ENCODE assay signal across 28 cellular contexts in genomic region chr2:70551156-70551555, GRCh38. TPM values are rescaled to one million over a fixed set of nuclear protein-coding genes. Genes with fewer than 3 reads are reported as not detected.
DNase-seq lines count a peak whose midpoint lies in the region; ATAC-seq, FAIRE-seq and TF ChIP-seq lines count a peak whose summit lies in the region.
"Had no signal": no experiment of that assay in that cellular context is flagged by ENCODE, and none has a peak within 500 bp of the region (broad histone marks: within the 10 kb centered on the region; RNA-seq: fewer than 3 reads in every experiment).

No MANE protein-coding gene starts in this region.

- no peak for TF ChIP-seq POLR2A in K562 (conservative IDR thresholded peaks at IDR 0.05)

- no peaks in the 10 kb centered on the region for H3K79me2 ChIP-seq in K562 (ENCODE audit: control insufficient read depth, insufficient read depth, low read length)
- H3K79me2 ChIP-seq: parathyroid adenoma had no signal

- in situ Hi-C loops in K562 (cut with MboI) = no loop called here

- peaks cover 15% of the 10 kb centered on the region for H3K27me3 Mint-ChIP-seq in activated CD8-positive, alpha-beta T cell treated with anti-CD3 and anti-CD28 coated beads for 36 hours
- H3K27me3 Mint-ChIP-seq in activated CD8-positive, alpha-beta T cell treated with anti-CD3 and anti-CD28 coated beads, Interleukin-2, amount 10 ng/mL, durations not matched to agents 7 days and 5 days (ENCODE audit: low read depth) = peaks cover 35% of the 10 kb centered on the region
- peaks cover 51% of the 10 kb centered on the region for H3K27me3 Mint-ChIP-seq in progenitor cell of endocrine pancreas

- FAIRE-seq in K562 (lab: Jason Lieb, UNC) = no peak

- intact Hi-C loops in activated CD8-positive, alpha-beta T cell treated with anti-CD3 and anti-CD28 coated beads for 36 hours (cut with micrococcal nuclease) = loop anchor here (10.0 kb wide), 1 partner anchor 64 kb away; no protein-coding TSS in a partner anchor
- intact Hi-C loops in K562 (cut with micrococcal nuclease) = loop anchor here (5.0 to 10.0 kb wide), 2 partner anchors 66 to 94 kb away; no protein-coding TSS in a partner anchor

- peaks cover 0 to 15% of the 10 kb centered on the region in 2 experiments; a peak in 2 of 5 replicates for H3K4me1 ChIP-seq in K562 (replicated peaks in 1 of 2; ENCODE audit: control insufficient read depth in 2 of 2, insufficient read depth in 2 of 2, low read length in 2 of 2)

- H3K27me3 ChIP-seq in K562 (ENCODE audit: control insufficient read depth in 2 of 2, insufficient read depth in 2 of 2, low read length in 2 of 2) = peaks cover 41 to 57% of the 10 kb centered on the region in 2 experiments

- H3K4me3 ChIP-seq in K562 = no peak overlapping the region
- H3K4me3 ChIP-seq: gastrocnemius medialis, MG63, sigmoid colon, stomach had no signal

- no peak for TF ChIP-seq EP300 in K562 (IDR thresholded peaks at IDR 0.05; ENCODE audit: low read length)

- H2AFZ ChIP-seq in K562 (ENCODE audit: low read depth, low read length) = no peak overlapping the region
- H2AFZ ChIP-seq: GM23338, parathyroid adenoma had no signal

- no peaks in the 10 kb centered on the region for H3K36me3 Mint-ChIP-seq in activated CD8-positive, alpha-beta T cell treated with anti-CD3 and anti-CD28 coated beads for 36 hours (ENCODE audit: low read depth)
- H3K36me3 Mint-ChIP-seq in activated CD8-positive, alpha-beta T cell treated with anti-CD3 and anti-CD28 coated beads, Interleukin-2, amount 10 ng/mL, durations not matched to agents 7 days and 5 days (ENCODE audit: low read depth) = no peaks in the 10 kb centered on the region
- no peaks in the 10 kb centered on the region for H3K36me3 Mint-ChIP-seq in progenitor cell of endocrine pancreas (ENCODE audit: insufficient read depth)

- ATAC-seq in activated CD8-positive, alpha-beta T cell treated with anti-CD3 and anti-CD28 coated beads for 36 hours = no peak
- no peak for ATAC-seq in activated CD8-positive, alpha-beta T cell treated with anti-CD3 and anti-CD28 coated beads, Interleukin-2, amount 10 ng/mL, durations not matched to agents 7 days and 5 days
- ATAC-seq in K562 (no peak), HG03378 (IDR thresholded peaks at IDR 0.05; ENCODE audit: unreplicated experiment) (no peak)
- ATAC-seq: esophagus mucosa, gastrocnemius medialis, GM23338 had no signal

- H3K36me3 ChIP-seq in K562 (ENCODE audit: control insufficient read depth, insufficient read depth, low read length) = no peaks in the 10 kb centered on the region
- H3K36me3 ChIP-seq: gastrocnemius medialis, MG63, sigmoid colon, stomach had no signal

- H3K4me2 ChIP-seq in K562 (ENCODE audit: insufficient read depth, low read length) = no peak overlapping the region
- H3K4me2 ChIP-seq: GM23338 had no signal

- no peak overlapping the region for H3K27ac ChIP-seq in K562 (ENCODE audit: extremely low read depth, low read depth, low read length)
- H3K27ac ChIP-seq: 22Rv1, gastrocnemius medialis, HL-60, parathyroid adenoma, sigmoid colon, stomach had no signal

- H3K9me3 ChIP-seq in K562 (replicated peaks; ENCODE audit: control insufficient read depth, insufficient read depth, low read depth, low read length) = no peaks in the 10 kb centered on the region
- H3K9me3 ChIP-seq: Caco-2, gastrocnemius medialis, MG63, sigmoid colon, stomach had no signal

- no peak overlapping the region for H3K4me3 Mint-ChIP-seq in activated CD8-positive, alpha-beta T cell treated with anti-CD3 and anti-CD28 coated beads for 36 hours
- H3K4me3 Mint-ChIP-seq in activated CD8-positive, alpha-beta T cell treated with anti-CD3 and anti-CD28 coated beads, Interleukin-2, amount 10 ng/mL, durations not matched to agents 7 days and 5 days = no peak overlapping the region
- peak overlapping the region; percentile 42 for H3K4me3 Mint-ChIP-seq in progenitor cell of endocrine pancreas (ENCODE audit: low read depth)
- H3K4me3 Mint-ChIP-seq: activated B cell treated with CpG ODN at 0.5 μM for 24 hours; activated CD4-positive, alpha-beta memory T cell treated with anti-CD3 and anti-CD28 coated beads, Interleukin-2, amount 10 ng/mL, durations not matched to agents 7 days and 5 days; GM23338 had no signal

- H3K9me1 ChIP-seq in K562 (ENCODE audit: control insufficient read depth, insufficient read depth, low read length) = no peaks in the 10 kb centered on the region

- no peak overlapping the region for H3K27ac Mint-ChIP-seq in activated CD8-positive, alpha-beta T cell treated with anti-CD3 and anti-CD28 coated beads for 36 hours
- H3K27ac Mint-ChIP-seq in activated CD8-positive, alpha-beta T cell treated with anti-CD3 and anti-CD28 coated beads, Interleukin-2, amount 10 ng/mL, durations not matched to agents 7 days and 5 days = no peak overlapping the region
- no peak overlapping the region for H3K27ac Mint-ChIP-seq in progenitor cell of endocrine pancreas
- H3K27ac Mint-ChIP-seq: activated B cell treated with CpG ODN at 0.5 μM for 24 hours; activated CD4-positive, alpha-beta memory T cell treated with anti-CD3 and anti-CD28 coated beads, Interleukin-2, amount 10 ng/mL, durations not matched to agents 7 days and 5 days; GM23338 had no signal

- no peak overlapping the region for H3K9ac ChIP-seq in K562 (ENCODE audit: insufficient read depth in 1 of 2, low read depth in 2 of 2, low read length in 2 of 2)
- H3K9ac ChIP-seq: parathyroid adenoma had no signal

- H3K9me3 Mint-ChIP-seq in activated CD8-positive, alpha-beta T cell treated with anti-CD3 and anti-CD28 coated beads for 36 hours = no peaks in the 10 kb centered on the region
- H3K9me3 Mint-ChIP-seq in activated CD8-positive, alpha-beta T cell treated with anti-CD3 and anti-CD28 coated beads, Interleukin-2, amount 10 ng/mL, durations not matched to agents 7 days and 5 days (ENCODE audit: insufficient read depth) = no peaks in the 10 kb centered on the region
- no peaks in the 10 kb centered on the region for H3K9me3 Mint-ChIP-seq in progenitor cell of endocrine pancreas (ENCODE audit: low read depth)
- H3K9me3 Mint-ChIP-seq: activated B cell treated with CpG ODN at 0.5 μM for 24 hours; activated CD4-positive, alpha-beta memory T cell treated with anti-CD3 and anti-CD28 coated beads, Interleukin-2, amount 10 ng/mL, durations not matched to agents 7 days and 5 days; GM23338 had no signal

- POLR2A ChIA-PET in activated CD8-positive, alpha-beta T cell treated with anti-CD3 and anti-CD28 coated beads for 36 hours (lab: Charles Lee) = interaction anchor here (0.6 kb wide), 2 partner anchors 172 to 220 kb away, joined by 3 read pairs; no protein-coding TSS in a partner anchor
- POLR2A ChIA-PET in activated CD8-positive, alpha-beta T cell treated with anti-CD3 and anti-CD28 coated beads, Interleukin-2, amount 10 ng/mL, durations not matched to agents 7 days and 5 days (lab: Charles Lee) = no interaction called here
- POLR2A ChIA-PET in K562 (lab: Yijun Ruan, JAX) = no interaction called here

- peak; percentile 27 for DNase-seq in activated CD8-positive, alpha-beta T cell treated with anti-CD3 and anti-CD28 coated beads for 36 hours
- DNase-seq in activated CD8-positive, alpha-beta T cell treated with anti-CD3 and anti-CD28 coated beads, Interleukin-2, amount 10 ng/mL, durations not matched to agents 7 days and 5 days = no peak
- DNase-seq in K562 (ENCODE audit: extremely low read depth in 1 of 4, low spot score in 3 of 4) = no peak
- peak; percentile 63 for DNase-seq in glomerular visceral epithelial cell (ENCODE audit: extremely low spot score)
- no peak for DNase-seq in progenitor cell of endocrine pancreas (ENCODE audit: low spot score, unreplicated experiment)
- DNase-seq in GDM1 (lab: John Stamatoyannopoulos, UW) = no peak
- no peak for DNase-seq in Kasumi-1 (lab: John Stamatoyannopoulos, UW)
- DNase-seq: activated B cell treated with CpG ODN at 0.5 μM for 24 hours; activated CD4-positive, alpha-beta memory T cell treated with anti-CD3 and anti-CD28 coated beads, Interleukin-2, amount 10 ng/mL, durations not matched to agents 7 days and 5 days; activated naive CD4-positive, alpha-beta T cell treated with Interleukin-2 at 50 U/mL for 16 hours; activated T-cell treated with anti-CD3 and anti-CD28 coated beads, Interleukin-2, amount 50 U/mL, for 1 hour; amniotic stem cell; Caco-2; gastrocnemius medialis; islet precursor cell; MG63; NCI-H1436; NCI-H2171; sigmoid colon; stimulated activated CD4-positive, alpha-beta T cell treated with anti-CD3 and anti-CD28 coated beads, Interleukin-15, amount 100 ng/mL, for 24 hours; stomach; trophoblast cell had no signal

- no peak for TF ChIP-seq CTCF in activated CD8-positive, alpha-beta T cell treated with anti-CD3 and anti-CD28 coated beads for 36 hours (IDR thresholded peaks at IDR 0.05)
- TF ChIP-seq CTCF in K562 (IDR thresholded peaks at IDR 0.05 in 2 of 3, conservative IDR thresholded peaks at IDR 0.05 in 1 of 3; ENCODE audit: insufficient read depth in 2 of 3, low read depth in 1 of 3, low read length in 3 of 3) = no peak
- TF ChIP-seq CTCF in progenitor cell of endocrine pancreas (IDR thresholded peaks at IDR 0.05; ENCODE audit: unreplicated experiment) = no peak

- TF ChIP-seq RAD21 in K562 (CRISPR knock-in tag; conservative IDR thresholded peaks at IDR 0.05 in 1 of 2, IDR thresholded peaks at IDR 0.05 in 1 of 2) = no peak

- BruUV-seq in K562 (replicated peaks; lab: Mats Ljungman, UMichigan) = no TSS peak

- H3K4me1 Mint-ChIP-seq in activated CD8-positive, alpha-beta T cell treated with anti-CD3 and anti-CD28 coated beads for 36 hours (ENCODE audit: low read depth) = peaks cover 24% of the 10 kb centered on the region
- peaks cover 26% of the 10 kb centered on the region for H3K4me1 Mint-ChIP-seq in activated CD8-positive, alpha-beta T cell treated with anti-CD3 and anti-CD28 coated beads, Interleukin-2, amount 10 ng/mL, durations not matched to agents 7 days and 5 days (ENCODE audit: low read depth)
- peaks cover 20% of the 10 kb centered on the region for H3K4me1 Mint-ChIP-seq in progenitor cell of endocrine pancreas (ENCODE audit: low read depth)

- 6% methylated on average over 7 of the region's 7 CpGs for WGBS in K562 (ENCODE audit: insufficient coverage, low coverage, missing lambda C conversion rate)

- H4K20me1 ChIP-seq in K562 (replicated peaks; ENCODE audit: control insufficient read depth, insufficient read depth, low read length) = no peaks in the 10 kb centered on the region

- CTCF ChIA-PET in activated CD8-positive, alpha-beta T cell treated with anti-CD3 and anti-CD28 coated beads for 36 hours (lab: Charles Lee) = interaction anchor here (1.4 kb wide), 1 partner anchor 88 kb away, joined by 3 read pairs; no protein-coding TSS in a partner anchor
- CTCF ChIA-PET in activated CD8-positive, alpha-beta T cell treated with anti-CD3 and anti-CD28 coated beads, Interleukin-2, amount 10 ng/mL, durations not matched to agents 7 days and 5 days (lab: Charles Lee) = interaction anchor here (1.0 to 2.0 kb wide), 3 partner anchors 9 to 247 kb away, joined by 3 to 6 read pairs (median 5); no protein-coding TSS in a partner anchor
- CTCF ChIA-PET in K562 (lab: Yijun Ruan, JAX; ENCODE audit: low intra/inter-chr PET ratio) = no interaction called here

RNA-seq across cellular contexts. Expression of gene TGFA, which starts 2.5 kb away (rescaled TPM):
- total RNA-seq in activated CD8-positive, alpha-beta T cell treated with anti-CD3 and anti-CD28 coated beads for 36 hours = under 1 TPM; 0.25 to 0.38 TPM
- under 1 TPM in 1 of 2 experiments, not detected in 1; 0.13 TPM for total RNA-seq in activated CD8-positive, alpha-beta T cell treated with anti-CD3 and anti-CD28 coated beads, Interleukin-2, amount 10 ng/mL, durations not matched to agents 7 days and 5 days
- not detected in 2 replicates for total RNA-seq in K562 (2011; cell fraction: chromatin; rRNA removed; ENCODE audit: low replicate concordance)
- total RNA-seq in K562 (2011; cell fraction: nucleolus; rRNA removed) = not detected in 2 replicates
- total RNA-seq in K562 (2011; cell fraction: nucleoplasm; rRNA removed) = not detected in 2 replicates
- total RNA-seq in K562 (2014; rRNA removed) (not detected in 2 replicates), K562 (2014; rRNA removed; fragmentation: Illumina TruSeq; extraction: Trizol) (not detected in 2 replicates), K562 (2015; rRNA removed; fragmentation: Illumina TruSeq; extraction: Trizol) (not detected in 2 replicates), K562 (2021) (not detected in 2 replicates), progenitor cell of endocrine pancreas (3.0 and 3.8 TPM in 2 replicates)
- polyA plus RNA-seq in K562 (2011; rRNA removed) (not detected in 2 replicates), K562 (2014; fragmentation: Illumina TruSeq; extraction: Trizol) (not detected in 2 replicates), K562 (2014; fragmentation: Nextera tagmentation; extraction: Ambion mirVana) (not detected), K562 (2014; rRNA removed) (not detected in 2 replicates)
- not detected in 2 replicates for polyA plus RNA-seq in K562 (2011; cell fraction: cytosol; rRNA removed)
- not detected in 2 replicates for polyA plus RNA-seq in K562 (2011; cell fraction: nucleus; rRNA removed)
- polyA plus RNA-seq in K562 (2012) = 0.04 TPM in 1 of 2 replicates, not detected in the other
- not detected in 2 replicates for polyA minus RNA-seq in K562 (2011; rRNA and poly(A)+ RNA removed)
- polyA minus RNA-seq in K562 (2011; cell fraction: cytosol; rRNA and poly(A)+ RNA removed) = not detected in 2 replicates
- polyA minus RNA-seq in K562 (2011; cell fraction: nucleus; rRNA and poly(A)+ RNA removed) = not detected in 2 replicates
- total RNA-seq: activated CD4-positive, alpha-beta memory T cell treated with anti-CD3 and anti-CD28 coated beads, Interleukin-2, amount 10 ng/mL, durations not matched to agents 7 days and 5 days had no signal

Comparison
In these comparisons a context has a peak if more than half of its experiments do, and no peak if none do; other contexts are left out.
1. DNase-seq: peak in activated CD8-positive, alpha-beta T cell treated with anti-CD3 and anti-CD28 coated beads for 36 hours (single experiment) and glomerular visceral epithelial cell (single experiment); none in activated CD8-positive, alpha-beta T cell treated with anti-CD3 and anti-CD28 coated beads, Interleukin-2, amount 10 ng/mL, durations not matched to agents 7 days and 5 days (single experiment), K562 (0 of 4), progenitor cell of endocrine pancreas (single experiment), GDM1 (single experiment) and Kasumi-1 (0 of 2).